Comparison of ENCODE assay signal across 13 cellular contexts in genomic region chr19:14082675-14082960, GRCh38. TPM values are rescaled to one million over a fixed set of nuclear protein-coding genes. Genes with fewer than 3 reads are reported as not detected.
DNase-seq lines count a peak whose midpoint lies in the region; ATAC-seq and TF ChIP-seq lines count a peak whose summit lies in the region.
"Had no signal": no experiment of that assay in that cellular context is flagged by ENCODE, and none has a peak within 500 bp of the region (broad histone marks: within the 10 kb centered on the region; RNA-seq: fewer than 3 reads in every experiment).

No MANE protein-coding gene starts in this region.

- H3K9ac ChIP-seq in SK-N-SH (no peak overlapping the region), rectal smooth muscle tissue (ENCODE audit: low read length) (no peak overlapping the region)

- no peak for TF ChIP-seq RAD21 in SK-N-SH (IDR thresholded peaks at IDR 0.05; ENCODE audit: low read length)

- H3K79me2 ChIP-seq in SK-N-SH (ENCODE audit: insufficient read depth), result peaks cover 19% of the 10 kb centered on the region; the same call in 1 of the 2 replicates
- H3K79me2 ChIP-seq in PC-9 (ENCODE audit: low read depth), result peaks cover 14% of the 10 kb centered on the region

- TF ChIP-seq POLR2A in esophagus muscularis mucosa (IDR thresholded peaks at IDR 0.05; ENCODE audit: low read depth), result no peak

- in situ Hi-C loops in G401 (cut with HindIII; ENCODE audit: low sequenced_read_pairs), result loop anchor here (25.0 kb wide), 2 partner anchors 170 to 720 kb away; partner anchors contain the start of genes BRME1 and CC2D1A

- 35% methylated on average over 1 of the region's 1 CpG for WGBS in SK-N-SH (ENCODE audit: low lambda C conversion rate)
- 0% methylated on average over 1 of the region's 1 CpG for WGBS in esophagus muscularis mucosa

- H3K27ac ChIP-seq in SK-N-SH (ENCODE audit: low read depth in 2 of 2, low read length in 1 of 2) (no peak overlapping the region), PC-9 (peak overlapping the region; percentile 71; the same call in 1 of the 2 replicates), esophagus muscularis mucosa (replicated peaks in 1 of 4) (peak overlapping the region; percentile 88 to 97 (median 92)), rectal smooth muscle tissue (ENCODE audit: low read depth, low read length) (no peak overlapping the region)

- no peaks in the 10 kb centered on the region for H3K9me3 ChIP-seq in SK-N-SH
- H3K9me3 ChIP-seq in PC-9 (ENCODE audit: insufficient read depth, low read depth), result no peaks in the 10 kb centered on the region
- no peaks in the 10 kb centered on the region for H3K9me3 ChIP-seq in esophagus muscularis mucosa

- H2AFZ ChIP-seq in SK-N-SH (ENCODE audit: low read depth) (no peak overlapping the region), PC-9 (no peak overlapping the region)

- H3K4me2 ChIP-seq in SK-N-SH (peak overlapping the region; percentile 94), PC-9 (peak overlapping the region; percentile 91)

- ATAC-seq in SK-N-SH treated with all-trans-retinoic acid at 6 μM for 48 hours, result no peak
- ATAC-seq: Right ventricle myocardium inferior had no signal

- CTCF ChIA-PET in SK-N-SH (lab: Yijun Ruan, JAX) (interaction anchor here (0.8 to 6.6 kb wide), 5 partner anchors 9 to 54 kb away, joined by 3 to 37 read pairs (median 6); partner anchors contain the start of genes ASF1B, IL27RA and MISP3), PC-9 (lab: Charles Lee) (no interaction called here)

- no peak for TF ChIP-seq CTCF in SK-N-SH (IDR thresholded peaks at IDR 0.05)
- no peak for TF ChIP-seq CTCF in PC-9 (conservative IDR thresholded peaks at IDR 0.05)
- TF ChIP-seq CTCF in esophagus muscularis mucosa (IDR thresholded peaks at IDR 0.05), result no peak

- POLR2A ChIA-PET in SK-N-SH (lab: Yijun Ruan, JAX), result interaction anchor here (0.6 to 1.4 kb wide), 2 partner anchors 53 to 54 kb away, joined by 3 to 5 read pairs; partner anchors contain the start of gene ASF1B
- POLR2A ChIA-PET in PC-9 (lab: Charles Lee; ENCODE audit: unreplicated experiment), result no interaction called here

- H3K4me3 ChIP-seq in SK-N-SH (ENCODE audit: low read depth in 2 of 2, low read length in 1 of 2) (peak overlapping the region; percentile 68 to 77; a peak in 1 of 4 replicates), PC-9 (peak overlapping the region; percentile 81; the same call in 1 of the 2 replicates), esophagus muscularis mucosa (peak overlapping the region in 2 of 4 donors; percentile 88 to 91), rectal smooth muscle tissue (ENCODE audit: low read length) (peak overlapping the region; percentile 99)

- BruUV-seq in PC-9 (replicated peaks; lab: Mats Ljungman, UMichigan), result no TSS peak

- intact Hi-C loops in PC-9 (cut with micrococcal nuclease; ENCODE audit: unreplicated experiment), result loop anchor here (5.0 kb wide), 1 partner anchor 35 kb away; the partner anchor contains the start of gene PRKACA
- intact Hi-C loops in esophagus muscularis mucosa (cut with DNase I), result no loop called here

- H3K36me3 ChIP-seq in SK-N-SH (replicated peaks in 1 of 2; ENCODE audit: control insufficient read depth in 1 of 2, insufficient read depth in 2 of 2, low read length in 1 of 2) (peaks cover 6% of the 10 kb centered on the region in 2 experiments), PC-9 (ENCODE audit: low read depth) (no peaks in the 10 kb centered on the region), esophagus muscularis mucosa (peaks cover 0 to 10% (median 5%) of the 10 kb centered on the region in 4 donors), rectal smooth muscle tissue (ENCODE audit: control insufficient read depth, insufficient read depth, low read length) (no peaks in the 10 kb centered on the region)

- H3K27me3 ChIP-seq in SK-N-SH (ENCODE audit: insufficient read depth) (no peaks in the 10 kb centered on the region), PC-9 (ENCODE audit: insufficient read depth, low read depth) (no peaks in the 10 kb centered on the region), esophagus muscularis mucosa (no peaks in the 10 kb centered on the region), rectal smooth muscle tissue (ENCODE audit: control insufficient read depth, insufficient read depth, low read length) (no peaks in the 10 kb centered on the region)

- H3F3A ChIP-seq in SK-N-SH (replicated peaks; ENCODE audit: insufficient read depth) (peaks cover 14% of the 10 kb centered on the region), PC-9 (ENCODE audit: insufficient read depth, low read depth) (peaks cover 24% of the 10 kb centered on the region)

- TF ChIP-seq EP300 in SK-N-SH (IDR thresholded peaks at IDR 0.05; ENCODE audit: borderline replicate concordance in 1 of 2, low read depth in 1 of 2, low read length in 1 of 2), result no peak
- no peak for TF ChIP-seq EP300 in esophagus muscularis mucosa (IDR thresholded peaks at IDR 0.05)

- H4K20me1 ChIP-seq in SK-N-SH (ENCODE audit: insufficient read depth), result no peaks in the 10 kb centered on the region
- H4K20me1 ChIP-seq in PC-9 (ENCODE audit: insufficient read depth), result no peaks in the 10 kb centered on the region

- H3K9me2 ChIP-seq in SK-N-SH (no peaks in the 10 kb centered on the region), PC-9 (ENCODE audit: insufficient read depth) (no peaks in the 10 kb centered on the region)

- H3K4me1 ChIP-seq in SK-N-SH (ENCODE audit: control insufficient read depth in 1 of 2, insufficient read depth in 2 of 2, low read depth in 1 of 2, low read length in 1 of 2), result peaks cover 3 to 12% of the 10 kb centered on the region in 2 experiments; a peak in 2 of 4 replicates
- H3K4me1 ChIP-seq in PC-9 (replicated peaks; ENCODE audit: insufficient read depth), result peaks cover 16% of the 10 kb centered on the region
- peaks cover 21 to 38% (median 27%) of the 10 kb centered on the region in 4 donors for H3K4me1 ChIP-seq in esophagus muscularis mucosa
- H3K4me1 ChIP-seq in rectal smooth muscle tissue (ENCODE audit: control insufficient read depth, insufficient read depth, low read length), result peaks cover 10% of the 10 kb centered on the region

- DNase-seq in SK-N-SH, result no peak
- no peak for DNase-seq in PC-9
- no peak for DNase-seq in esophagus muscularis mucosa (ENCODE audit: extremely low spot score)
- no peak for DNase-seq in cerebellar cortex (ENCODE audit: low spot score)
- no peak for DNase-seq in iPS-NIHi11 (ENCODE audit: low spot score)
- DNase-seq in G401 (ENCODE audit: low spot score), result no peak
- DNase-seq: 8988T, H9, NCI-H2029 treated with DMSO at 0.1 percent for 48 hours, occipital lobe had no signal

TF ChIP-seq in SK-N-SH, 30 proteins besides CTCF, POLR2A, EP300 and RAD21 (continues in another document):
- TF ChIP-seq PBX3 (IDR thresholded peaks at IDR 0.05) (no peak), RCOR1 (IDR thresholded peaks at IDR 0.05; ENCODE audit: low read length) (no peak)

TF ChIP-seq in SK-N-SH treated with all-trans-retinoic acid at 6 μM for 48 hours, 23 proteins besides CTCF, POLR2A, EP300 and RAD21 (continues in another document):
- TF ChIP-seq RARB (CRISPR knock-in tag; IDR thresholded peaks at IDR 0.05) (no peak), PPARA (CRISPR knock-in tag; IDR thresholded peaks at IDR 0.05; ENCODE audit: borderline replicate concordance) (no peak), ZFP3 (CRISPR knock-in tag; IDR thresholded peaks at IDR 0.05) (no peak), GLIS3 (CRISPR knock-in tag; IDR thresholded peaks at IDR 0.05) (no peak), CSDC2 (CRISPR knock-in tag; IDR thresholded peaks at IDR 0.05) (no peak), POU6F1 (CRISPR knock-in tag; IDR thresholded peaks at IDR 0.05; ENCODE audit: borderline replicate concordance, low read depth) (no peak)

RNA-seq across cellular contexts. Expression of gene C19orf67, which starts 3.0 kb away (rescaled TPM):
- polyA plus RNA-seq in SK-N-SH (2012; rRNA removed), result not detected in 2 replicates
- polyA plus RNA-seq in SK-N-SH (2012; cell fraction: cytosol; rRNA removed), result not detected in 2 replicates
- not detected in 2 replicates for polyA plus RNA-seq in SK-N-SH (2012; cell fraction: nucleus; rRNA removed)
- not detected in 2 replicates for total RNA-seq in PC-9 (2021)
- total RNA-seq in esophagus muscularis mucosa, result not detected
- not detected in 2 replicates for total RNA-seq in G401 (2014; rRNA removed; shearing (Covaris generic))
- total RNA-seq: occipital lobe, Right ventricle myocardium inferior had no signal

RNA-seq across cellular contexts. Expression of gene SAMD1, which starts 7.9 kb away (rescaled TPM):
- 11.7 and 19.0 TPM in 2 replicates for polyA plus RNA-seq in SK-N-SH (2012; rRNA removed)
- polyA plus RNA-seq in SK-N-SH (2012; cell fraction: cytosol; rRNA removed), result 12.1 and 16.7 TPM in 2 replicates
- polyA plus RNA-seq in SK-N-SH (2012; cell fraction: nucleus; rRNA removed), result 24.4 and 35.4 TPM in 2 replicates
- total RNA-seq in PC-9 (2021) (50.3 and 54.7 TPM in 2 replicates), esophagus muscularis mucosa (10 to 100 TPM; 24.1 to 75.6 (median 48.8) TPM)
- 162 and 188 TPM in 2 replicates for total RNA-seq in G401 (2014; rRNA removed; shearing (Covaris generic))

RNA-seq across cellular contexts. Expression of gene MISP3, which starts 10.0 kb away (rescaled TPM):
- 1.6 and 2.6 TPM in 2 replicates for polyA plus RNA-seq in SK-N-SH (2012; rRNA removed)
- 2.0 and 2.2 TPM in 2 replicates for polyA plus RNA-seq in SK-N-SH (2012; cell fraction: cytosol; rRNA removed)
- 2.5 and 5.0 TPM in 2 replicates for polyA plus RNA-seq in SK-N-SH (2012; cell fraction: nucleus; rRNA removed)
- total RNA-seq in PC-9 (2021), result 6.7 and 10.5 TPM in 2 replicates
- total RNA-seq in esophagus muscularis mucosa, result 10 to 100 TPM in 1 of 4 donors, 1 to 10 TPM in 3; 1.5 to 11.1 (median 7.6) TPM
- 2.8 and 4.6 TPM in 2 replicates for total RNA-seq in G401 (2014; rRNA removed; shearing (Covaris generic))

RNA-seq across cellular contexts. Expression of gene PALM3, which starts 20.7 kb away (rescaled TPM):
- polyA plus RNA-seq in SK-N-SH (2012; rRNA removed), result 5.2 and 5.5 TPM in 2 replicates
- polyA plus RNA-seq in SK-N-SH (2012; cell fraction: cytosol; rRNA removed), result 4.3 and 5.5 TPM in 2 replicates
- 3.1 and 3.6 TPM in 2 replicates for polyA plus RNA-seq in SK-N-SH (2012; cell fraction: nucleus; rRNA removed)
- total RNA-seq in PC-9 (2021), result 25.0 and 28.8 TPM in 2 replicates
- total RNA-seq in esophagus muscularis mucosa, result under 1 TPM in 2 of 4 donors, not detected in 2; 0.32 to 0.42 TPM
- 14.8 and 23.1 TPM in 2 replicates for total RNA-seq in G401 (2014; rRNA removed; shearing (Covaris generic))

RNA-seq across cellular contexts. Expression of gene PRKACA, which starts 34.9 kb away (rescaled TPM):
- polyA plus RNA-seq in SK-N-SH (2012; rRNA removed), result 17.2 and 48.4 TPM in 2 replicates
- 33.8 and 53.4 TPM in 2 replicates for polyA plus RNA-seq in SK-N-SH (2012; cell fraction: cytosol; rRNA removed)
- 32.5 and 44.9 TPM in 2 replicates for polyA plus RNA-seq in SK-N-SH (2012; cell fraction: nucleus; rRNA removed)
- total RNA-seq in PC-9 (2021) (62.0 and 82.8 TPM in 2 replicates), esophagus muscularis mucosa (100 to 1,000 TPM in 2 of 4 donors, 10 to 100 TPM in 2; 76.0 to 125 (median 93.3) TPM)
- total RNA-seq in G401 (2014; rRNA removed; shearing (Covaris generic)), result 31.8 and 37.7 TPM in 2 replicates

Comparison
In these comparisons a context has a peak if more than half of its experiments do, and no peak if none do; other contexts are left out.
1. H3K27ac ChIP-seq: peak in PC-9 (single experiment) and esophagus muscularis mucosa (4 of 4); none in SK-N-SH (0 of 2) and rectal smooth muscle tissue (single experiment).